In genomic region chr18:43596106-43596712, GRCh38 we compare ENCODE assay signal across 8 cellular contexts.
A peak's percentile ranks its signal among the peaks of the same experiment; 100 is the strongest.
DNase-seq lines count a peak whose midpoint lies in the region; ATAC-seq, FAIRE-seq and TF ChIP-seq lines count a peak whose summit lies in the region.

No MANE protein-coding gene starts in this region.

- POLR2A ChIA-PET in A673 (lab: Charles Lee; ENCODE audit: low non-redundant PET), result no interaction called here

- H3K27ac Mint-ChIP-seq in T-helper 2 cell treated with Interferon-gamma antibody and Interleukin-4, amounts not matched to agents 5 μg/mL and 100 μg/mL, for 36 hours, result no peak overlapping the region

- H3K4me3 Mint-ChIP-seq in T-helper 2 cell treated with Interferon-gamma antibody and Interleukin-4, amounts not matched to agents 5 μg/mL and 100 μg/mL, for 36 hours, result no peak overlapping the region

- H3K4me3 ChIP-seq in A673 (ENCODE audit: low read depth, low read length, poor library complexity, severe bottlenecking), result no peak overlapping the region
- no peak overlapping the region for H3K4me3 ChIP-seq in bronchial epithelial cell (ENCODE audit: low read depth, low read length)
- no peak overlapping the region for H3K4me3 ChIP-seq in mucosa of descending colon
- H3K4me3 ChIP-seq in thyroid gland (replicated peaks in 1 of 3), result no peak overlapping the region

- no peak for TF ChIP-seq POLR2A in thyroid gland (IDR thresholded peaks at IDR 0.05)

- no peaks in the 10 kb centered on the region for H3K27me3 ChIP-seq in A673 (replicated peaks; ENCODE audit: insufficient read depth, low read depth, low read length, poor library complexity)
- H3K27me3 ChIP-seq in bronchial epithelial cell (ENCODE audit: control insufficient read depth, insufficient read depth, low read length), result no peaks in the 10 kb centered on the region
- no peaks in the 10 kb centered on the region for H3K27me3 ChIP-seq in thyroid gland

- intact Hi-C loops in A673 (cut with micrococcal nuclease; ENCODE audit: unreplicated experiment), result loop anchor here (10.0 kb wide), 1 partner anchor 1481 kb away; no protein-coding TSS in a partner anchor
- intact Hi-C loops in mucosa of descending colon (cut with DNase I, micrococcal nuclease), result no loop called here
- intact Hi-C loops in thyroid gland (cut with DNase I), result no loop called here

- WGBS in thyroid gland, 2 donors, result 61 to 64% methylated on average over 3 of the region's 3 CpGs

- TF ChIP-seq CTCF in A673 (conservative IDR thresholded peaks at IDR 0.05; ENCODE audit: low read depth, low read length), result peak; percentile 65
- peak; percentile 33 for TF ChIP-seq CTCF in bronchial epithelial cell (IDR thresholded peaks at IDR 0.05; ENCODE audit: insufficient read depth, low read length, severe bottlenecking)
- TF ChIP-seq CTCF in mucosa of descending colon (IDR thresholded peaks at IDR 0.05), result no peak
- peak in 3 of 6 experiments; percentile 40 to 45 (median 44) for TF ChIP-seq CTCF in thyroid gland (IDR thresholded peaks at IDR 0.05)

- H3K9me3 ChIP-seq in A673 (ENCODE audit: low read depth, low read length, poor library complexity, severe bottlenecking) (no peaks in the 10 kb centered on the region), mucosa of descending colon (no peaks in the 10 kb centered on the region), thyroid gland (no peaks in the 10 kb centered on the region)

- no peaks in the 10 kb centered on the region for H3K36me3 Mint-ChIP-seq in T-helper 2 cell treated with Interferon-gamma antibody and Interleukin-4, amounts not matched to agents 5 μg/mL and 100 μg/mL, for 36 hours (ENCODE audit: low read depth)

- H3K4me1 ChIP-seq in A673 (ENCODE audit: insufficient read depth, low read length, poor library complexity, severe bottlenecking) (peaks cover 36% of the 10 kb centered on the region), mucosa of descending colon (ENCODE audit: low read depth) (no peaks in the 10 kb centered on the region), thyroid gland (no peaks in the 10 kb centered on the region)

- no TSS peak for BruUV-seq in A673 (replicated peaks; lab: Mats Ljungman, UMichigan)

- H3K27ac ChIP-seq in A673 (ENCODE audit: low read depth, low read length, poor library complexity, severe bottlenecking) (peak overlapping the region; percentile 82), thyroid gland (no peak overlapping the region)

- peak; percentile 70 for DNase-seq in A673 (ENCODE audit: low spot score)
- DNase-seq in NCI-H2171 (lab: John Stamatoyannopoulos, UW), result peak; percentile 32
- peak; percentile 52 for DNase-seq in bronchial epithelial cell (ENCODE audit: low read depth)
- no peak for DNase-seq in mucosa of descending colon
- no peak for DNase-seq in thyroid gland
- DNase-seq in T-helper 2 cell treated with Interferon-gamma antibody and Interleukin-4, amounts not matched to agents 5 μg/mL and 100 μg/mL, for 36 hours (ENCODE audit: low spot score), result no peak

- no peaks in the 10 kb centered on the region for H3K4me1 Mint-ChIP-seq in T-helper 2 cell treated with Interferon-gamma antibody and Interleukin-4, amounts not matched to agents 5 μg/mL and 100 μg/mL, for 36 hours (ENCODE audit: low read depth)

- H3K9me3 Mint-ChIP-seq in T-helper 2 cell treated with Interferon-gamma antibody and Interleukin-4, amounts not matched to agents 5 μg/mL and 100 μg/mL, for 36 hours, result no peaks in the 10 kb centered on the region

- CTCF ChIA-PET in A673 (lab: Charles Lee), result interaction anchor here (1.8 kb wide), 1 partner anchor 25 kb away, joined by 4 read pairs; no protein-coding TSS in a partner anchor

- no peak for FAIRE-seq in bronchial epithelial cell (lab: Jason Lieb, UNC)

- no peaks in the 10 kb centered on the region for H3K36me3 ChIP-seq in A673 (ENCODE audit: insufficient read depth, low read length, poor library complexity, severe bottlenecking)
- no peaks in the 10 kb centered on the region for H3K36me3 ChIP-seq in bronchial epithelial cell (ENCODE audit: control insufficient read depth, insufficient read depth, low read length)
- H3K36me3 ChIP-seq in mucosa of descending colon (ENCODE audit: low read depth), result no peaks in the 10 kb centered on the region
- H3K36me3 ChIP-seq in thyroid gland, result no peaks in the 10 kb centered on the region

- no peaks in the 10 kb centered on the region for H3K27me3 Mint-ChIP-seq in T-helper 2 cell treated with Interferon-gamma antibody and Interleukin-4, amounts not matched to agents 5 μg/mL and 100 μg/mL, for 36 hours (ENCODE audit: low read depth)

- ATAC-seq in GM18520 (IDR thresholded peaks at IDR 0.05; ENCODE audit: unreplicated experiment) (peak; percentile 72), HG03095 (IDR thresholded peaks at IDR 0.05; ENCODE audit: unreplicated experiment) (peak; percentile 83), mucosa of descending colon (peak; percentile 41)

Comparison
In these comparisons a context has a peak if more than half of its experiments do, and no peak if none do; other contexts are left out.
1. DNase-seq: peak in A673 (single experiment), NCI-H2171 (single experiment) and bronchial epithelial cell (single experiment); none in mucosa of descending colon (0 of 3), thyroid gland (0 of 2) and T-helper 2 cell treated with Interferon-gamma antibody and Interleukin-4, amounts not matched to agents 5 μg/mL and 100 μg/mL, for 36 hours (single experiment).
2. Peak in every context shown above with its lines, with median percentiles within 50 percentile points of each other: ATAC-seq.